16 cellular contexts compared by ENCODE assay signal in genomic region chr17:57111386-57111785, GRCh38.
"Had no signal": no experiment of that assay in that cellular context is flagged by ENCODE, and none has a peak within 500 bp of the region (broad histone marks: within the 10 kb centered on the region; RNA-seq: fewer than 3 reads in every experiment).

No MANE protein-coding gene starts in this region.

- DNase-seq: activated CD4-positive, alpha-beta T cell treated with anti-CD3 and anti-CD28 coated beads for 1 hour; activated CD4-positive, alpha-beta T cell treated with anti-CD3 and anti-CD28 coated beads, Interleukin-2, amount 50 U/mL, for 48 hours; activated CD8-positive, alpha-beta memory T cell treated with anti-CD3 and anti-CD28 coated beads, Interleukin-2, amount 10 ng/mL, durations not matched to agents 7 days and 5 days; activated gamma-delta T cell; activated naive CD8-positive, alpha-beta T cell treated with anti-CD3 and anti-CD28 coated beads for 36 hours; activated T-cell treated with anti-CD3 and anti-CD28 coated beads, Interleukin-2, amount 50 U/mL, for 48 hours; foreskin keratinocyte; islet precursor cell; naive B cell; posterior cingulate gyrus; stimulated activated CD4-positive, alpha-beta T cell treated with anti-CD3 and anti-CD28 coated beads, Interleukin-2, amount 100 ng/mL, for 48 hours; stimulated activated naive CD4-positive, alpha-beta T cell treated with Interleukin-2 at 50 U/mL for 16 hours; T1000; uterus had no signal

- FAIRE-seq: bronchial epithelial cell, endometrium had no signal

- ATAC-seq: activated CD8-positive, alpha-beta memory T cell treated with anti-CD3 and anti-CD28 coated beads, Interleukin-2, amount 10 ng/mL, durations not matched to agents 7 days and 5 days; foreskin keratinocyte had no signal

- H3K4me3 ChIP-seq: uterus had no signal

- H3K36me3 ChIP-seq: uterus had no signal

- H3K27ac ChIP-seq: foreskin keratinocyte, uterus had no signal

- H3K4me1 ChIP-seq: uterus had no signal

- H3K27me3 ChIP-seq: foreskin keratinocyte, uterus had no signal

- H3K9me3 ChIP-seq: uterus had no signal
